ENCODE assay signal across 9 cellular contexts in the genomic region with DNA sequence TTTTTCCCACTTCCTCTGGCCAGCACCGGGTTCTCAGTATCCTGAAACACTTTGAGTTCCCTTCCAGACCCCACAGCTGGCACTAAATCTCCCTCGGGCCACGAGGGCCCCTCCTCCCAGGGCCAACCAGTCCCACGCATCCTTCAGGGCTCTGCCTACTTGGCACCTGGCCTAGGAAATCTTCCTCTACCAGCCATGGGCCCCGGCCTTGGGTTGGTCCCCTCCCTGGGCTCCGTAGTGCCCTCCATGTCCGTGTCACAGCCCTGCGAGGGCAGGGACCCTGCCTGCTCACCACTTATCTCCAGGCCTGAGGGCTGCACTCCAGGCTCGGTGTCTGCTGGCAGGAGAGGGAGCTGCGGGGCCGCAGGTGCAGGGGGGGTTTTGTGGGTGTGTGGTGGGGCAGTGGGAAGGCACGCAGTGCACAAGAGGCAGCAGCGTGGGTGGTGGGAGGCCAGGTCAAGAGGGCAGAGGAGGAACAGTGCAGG. TPM values are rescaled to one million over a fixed set of nuclear protein-coding genes. Genes with fewer than 3 reads are reported as not detected.
DNase-seq lines count a peak whose midpoint lies in the region; ATAC-seq, FAIRE-seq and TF ChIP-seq lines count a peak whose summit lies in the region.
"Had no signal": no experiment of that assay in that cellular context is flagged by ENCODE, and none has a peak within 500 bp of the region (broad histone marks: within the 10 kb centered on the region; RNA-seq: fewer than 3 reads in every experiment).

No MANE protein-coding gene starts in this region.

- H3K27ac ChIP-seq in A549 (no peak overlapping the region), vagina (no peak overlapping the region)

- no peaks in the 10 kb centered on the region for H3K9me3 Mint-ChIP-seq in central memory CD8-positive, alpha-beta T cell
- no peaks in the 10 kb centered on the region for H3K9me3 Mint-ChIP-seq in naive B cell

- no peak overlapping the region for H3K4me2 ChIP-seq in A549

- peaks cover 12% of the 10 kb centered on the region for H3K36me3 Mint-ChIP-seq in central memory CD8-positive, alpha-beta T cell (ENCODE audit: insufficient read depth)
- peaks cover 0 to 20% of the 10 kb centered on the region in 2 donors for H3K36me3 Mint-ChIP-seq in naive B cell

- H3K4me3 ChIP-seq in A549 (no peak overlapping the region), vagina (no peak overlapping the region)

- peaks cover 0 to 7% of the 10 kb centered on the region in 2 donors for H3K36me3 ChIP-seq in vagina

- H3K4me1 Mint-ChIP-seq in central memory CD8-positive, alpha-beta T cell: peaks cover 66% of the 10 kb centered on the region
- peaks cover 52 to 55% (median 52%) of the 10 kb centered on the region in 3 donors for H3K4me1 Mint-ChIP-seq in naive B cell

- no peak for TF ChIP-seq CTCF in A549 (IDR thresholded peaks at IDR 0.05)
- TF ChIP-seq CTCF in GM13977 (IDR thresholded peaks at IDR 0.05; ENCODE audit: extremely low read depth, insufficient read depth, missing control alignments): no peak
- TF ChIP-seq CTCF in vagina (IDR thresholded peaks at IDR 0.05): no peak

- DNase-seq in A549 (ENCODE audit: low read depth in 1 of 2, low spot score in 1 of 2) (no peak), GM13977 (ENCODE audit: low spot score) (peak; percentile 8), naive B cell (no peak), kidney glomerular epithelial cell (lab: John Stamatoyannopoulos, UW) (no peak), SIG-M5 treated with dmso at 0.1 percent for 504 hours (lab: John Stamatoyannopoulos, UW; ENCODE audit: unreplicated experiment) (no peak), vagina (ENCODE audit: extremely low spot score in 2 of 2) (no peak)
- DNase-seq in central memory CD8-positive, alpha-beta T cell (ENCODE audit: low spot score in 2 of 2): no peak

- intact Hi-C loops in vagina (cut with DNase I): no loop called here

- peak overlapping the region; percentile 79 for H3K27ac Mint-ChIP-seq in central memory CD8-positive, alpha-beta T cell (ENCODE audit: low read depth)
- H3K27ac Mint-ChIP-seq in naive B cell: peak overlapping the region in 5 of 6 donors; percentile 62 to 95 (median 86)

- CTCF ChIA-PET in A549 (lab: Yijun Ruan, JAX): interaction anchor here (1.1 to 2.9 kb wide), 3 partner anchors 14 to 51 kb away, joined by 3 to 10 read pairs (median 4); no protein-coding TSS in a partner anchor

- in situ Hi-C loops in GM13977 (cut with MboI; ENCODE audit: low pct_unique_long_range_greater_than_20kb, low sequenced_read_pairs, unreplicated experiment): no loop called here

- no peak overlapping the region for H3K4me3 Mint-ChIP-seq in central memory CD8-positive, alpha-beta T cell
- no peak overlapping the region for H3K4me3 Mint-ChIP-seq in naive B cell

- H3K9me3 ChIP-seq in A549 (no peaks in the 10 kb centered on the region), vagina (no peaks in the 10 kb centered on the region)

- POLR2A ChIA-PET in A549 (lab: Yijun Ruan, JAX): interaction anchor here (1.2 kb wide), 1 partner anchor 8 kb away, joined by 3 read pairs; no protein-coding TSS in a partner anchor

- 73% methylated on average over 9 of the region's 13 CpGs for WGBS in A549 (ENCODE audit: missing lambda C conversion rate)

- no peaks in the 10 kb centered on the region; the same call in 2 of the 3 replicates for H3K4me1 ChIP-seq in A549
- peaks cover 56% of the 10 kb centered on the region for H3K4me1 ChIP-seq in vagina

- peak; percentile 8 to 23; a peak in 4 of 6 replicates for ATAC-seq in A549
- ATAC-seq in central memory CD8-positive, alpha-beta T cell (replicated peaks; ENCODE audit: extremely low read depth, poor library complexity, severe bottlenecking): no peak
- ATAC-seq in naive B cell (ENCODE audit: low read depth in 2 of 2): peak in 1 of 2 donors; percentile 20
- no peak for ATAC-seq in GM18502 (IDR thresholded peaks at IDR 0.05; ENCODE audit: poor library complexity, unreplicated experiment)

- TF ChIP-seq POLR2A in A549 (IDR thresholded peaks at IDR 0.05; ENCODE audit: low read length) (no peak), vagina (IDR thresholded peaks at IDR 0.05) (no peak)

- no peaks in the 10 kb centered on the region for H3K27me3 Mint-ChIP-seq in central memory CD8-positive, alpha-beta T cell
- no peaks in the 10 kb centered on the region for H3K27me3 Mint-ChIP-seq in naive B cell

- no peak for TF ChIP-seq EP300 in A549 (IDR thresholded peaks at IDR 0.05)

- FAIRE-seq in A549 (lab: Jason Lieb, UNC): no peak
- FAIRE-seq: endometrium had no signal

- H3K27me3 ChIP-seq in vagina: no peaks in the 10 kb centered on the region

- TF ChIP-seq RAD21 in A549 (conservative IDR thresholded peaks at IDR 0.05 in 1 of 2, IDR thresholded peaks at IDR 0.05 in 1 of 2): no peak

TF ChIP-seq in A549, 52 proteins besides CTCF, POLR2A, EP300 and RAD21:
- no peak for TF ChIP-seq HES2 (IDR thresholded peaks at IDR 0.05)
TF ChIP-seq in A549: peak in this region for 0.

RNA-seq across cellular contexts. Expression of gene CDH22, which starts 48.8 kb away (rescaled TPM):
- polyA plus RNA-seq in A549 (2011; rRNA removed) (not detected in 2 replicates), A549 (2017; fragmentation: RNase III; extraction: RNeasy Plus Mini Kit Qiagen cat#74134 plus additional on column Dnase treatment) (0.03 TPM in 1 of 3 replicates, not detected in the others), naive B cell (ENCODE audit: low read depth in 6 of 6) (not detected)
- polyA plus RNA-seq in A549 (2012; cell fraction: cytosol; rRNA removed): 0.01 TPM in 1 of 2 replicates, not detected in the other
- 0.01 and 0.04 TPM in 2 replicates for polyA plus RNA-seq in A549 (2012; cell fraction: nucleus; rRNA removed)
- polyA minus RNA-seq in A549 (2011; rRNA and poly(A)+ RNA removed): not detected in 2 replicates
- total RNA-seq in vagina: 1.7 TPM

RNA-seq across cellular contexts. Expression of gene ELMO2, which starts 49.3 kb away (rescaled TPM):
- polyA plus RNA-seq in A549 (2011; rRNA removed) (25.1 and 31.1 TPM in 2 replicates), A549 (2017; fragmentation: RNase III; extraction: RNeasy Plus Mini Kit Qiagen cat#74134 plus additional on column Dnase treatment) (22.3 to 23.4 TPM (median 22.9 TPM) in 3 replicates), naive B cell (ENCODE audit: low read depth in 6 of 6) (10 to 100 TPM; 14.5 to 25.9 (median 21.1) TPM)
- polyA plus RNA-seq in A549 (2012; cell fraction: cytosol; rRNA removed): 24.0 and 30.0 TPM in 2 replicates
- polyA plus RNA-seq in A549 (2012; cell fraction: nucleus; rRNA removed): 37.9 and 50.1 TPM in 2 replicates
- 42.9 and 43.4 TPM in 2 replicates for polyA minus RNA-seq in A549 (2011; rRNA and poly(A)+ RNA removed)
- total RNA-seq in vagina: 73.9 TPM

Comparison
In these comparisons a context has a peak if more than half of its experiments do, and no peak if none do; other contexts are left out.
1. ATAC-seq: peak in A549 (2 of 2); none in central memory CD8-positive, alpha-beta T cell (single experiment) and GM18502 (single experiment).